In the genomic region with DNA sequence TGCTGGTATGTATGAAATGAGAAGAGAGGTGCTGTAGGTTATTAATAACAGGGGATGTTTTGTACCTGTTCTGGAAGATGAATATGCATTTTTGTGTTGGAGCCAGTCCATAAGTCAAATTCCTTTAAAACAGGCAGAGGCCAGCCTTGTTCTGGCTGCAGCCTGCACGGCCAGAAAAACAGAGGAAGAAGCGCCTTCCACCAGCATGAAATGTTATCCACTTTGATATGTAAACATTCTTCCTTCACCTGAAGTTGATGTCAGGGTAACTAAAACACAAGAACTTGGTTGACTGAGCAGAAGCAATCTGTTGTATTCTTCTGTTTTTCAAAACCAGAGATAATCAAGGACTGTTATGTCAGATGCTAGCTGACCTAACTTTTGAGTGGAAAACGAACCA, we compare ENCODE assay signal across 2 cellular contexts.
TF ChIP-seq lines count a peak whose summit lies in the region.

No MANE protein-coding gene starts in this region.

TF ChIP-seq in GM23338, 12 proteins besides CTCF, POLR2A, EP300 and RAD21 (continued from another document):
- TF ChIP-seq, protein P1, sequence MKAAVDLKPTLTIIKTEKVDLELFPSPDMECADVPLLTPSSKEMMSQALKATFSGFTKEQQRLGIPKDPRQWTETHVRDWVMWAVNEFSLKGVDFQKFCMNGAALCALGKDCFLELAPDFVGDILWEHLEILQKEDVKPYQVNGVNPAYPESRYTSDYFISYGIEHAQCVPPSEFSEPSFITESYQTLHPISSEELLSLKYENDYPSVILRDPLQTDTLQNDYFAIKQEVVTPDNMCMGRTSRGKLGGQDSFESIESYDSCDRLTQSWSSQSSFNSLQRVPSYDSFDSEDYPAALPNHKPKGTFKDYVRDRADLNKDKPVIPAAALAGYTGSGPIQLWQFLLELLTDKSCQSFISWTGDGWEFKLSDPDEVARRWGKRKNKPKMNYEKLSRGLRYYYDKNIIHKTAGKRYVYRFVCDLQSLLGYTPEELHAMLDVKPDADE (IDR thresholded peaks at IDR 0.05), result no peak
- TF ChIP-seq JUNB (IDR thresholded peaks at IDR 0.05; ENCODE audit: unreplicated experiment) (no peak), ZNF114 (CRISPR knock-in tag; IDR thresholded peaks at IDR 0.05) (no peak), NANOG (IDR thresholded peaks at IDR 0.05; ENCODE audit: borderline replicate concordance) (no peak), CREB1 (CRISPR knock-in tag; IDR thresholded peaks at IDR 0.05; ENCODE audit: low read depth) (no peak)

TF ChIP-seq in WTC11, 78 proteins besides CTCF, POLR2A, EP300 and RAD21 (continued from another document):
- TF ChIP-seq, protein P2, sequence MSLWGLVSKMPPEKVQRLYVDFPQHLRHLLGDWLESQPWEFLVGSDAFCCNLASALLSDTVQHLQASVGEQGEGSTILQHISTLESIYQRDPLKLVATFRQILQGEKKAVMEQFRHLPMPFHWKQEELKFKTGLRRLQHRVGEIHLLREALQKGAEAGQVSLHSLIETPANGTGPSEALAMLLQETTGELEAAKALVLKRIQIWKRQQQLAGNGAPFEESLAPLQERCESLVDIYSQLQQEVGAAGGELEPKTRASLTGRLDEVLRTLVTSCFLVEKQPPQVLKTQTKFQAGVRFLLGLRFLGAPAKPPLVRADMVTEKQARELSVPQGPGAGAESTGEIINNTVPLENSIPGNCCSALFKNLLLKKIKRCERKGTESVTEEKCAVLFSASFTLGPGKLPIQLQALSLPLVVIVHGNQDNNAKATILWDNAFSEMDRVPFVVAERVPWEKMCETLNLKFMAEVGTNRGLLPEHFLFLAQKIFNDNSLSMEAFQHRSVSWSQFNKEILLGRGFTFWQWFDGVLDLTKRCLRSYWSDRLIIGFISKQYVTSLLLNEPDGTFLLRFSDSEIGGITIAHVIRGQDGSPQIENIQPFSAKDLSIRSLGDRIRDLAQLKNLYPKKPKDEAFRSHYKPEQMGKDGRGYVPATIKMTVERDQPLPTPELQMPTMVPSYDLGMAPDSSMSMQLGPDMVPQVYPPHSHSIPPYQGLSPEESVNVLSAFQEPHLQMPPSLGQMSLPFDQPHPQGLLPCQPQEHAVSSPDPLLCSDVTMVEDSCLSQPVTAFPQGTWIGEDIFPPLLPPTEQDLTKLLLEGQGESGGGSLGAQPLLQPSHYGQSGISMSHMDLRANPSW (CRISPR knock-in tag; conservative IDR thresholded peaks at IDR 0.05; ENCODE audit: low read depth), result no peak
- no peak for TF ChIP-seq NR3C1 (CRISPR knock-in tag; conservative IDR thresholded peaks at IDR 0.05; ENCODE audit: low read depth)
- TF ChIP-seq IRF2 (CRISPR knock-in tag; IDR thresholded peaks at IDR 0.05; ENCODE audit: borderline replicate concordance, low read depth), result no peak
- TF ChIP-seq HMGA2 (CRISPR knock-in tag; IDR thresholded peaks at IDR 0.05), result no peak
- no peak for TF ChIP-seq ELF4 (CRISPR knock-in tag; IDR thresholded peaks at IDR 0.05; ENCODE audit: low read depth)
- no peak for TF ChIP-seq MXD4 (CRISPR knock-in tag; IDR thresholded peaks at IDR 0.05; ENCODE audit: borderline replicate concordance)
- TF ChIP-seq ZNF138 (CRISPR knock-in tag; conservative IDR thresholded peaks at IDR 0.05), result no peak
- no peak for TF ChIP-seq GABPB1 (CRISPR knock-in tag; IDR thresholded peaks at IDR 0.05)
- no peak for TF ChIP-seq RELA (CRISPR knock-in tag; IDR thresholded peaks at IDR 0.05; ENCODE audit: borderline replicate concordance)
- TF ChIP-seq CREM (CRISPR knock-in tag; IDR thresholded peaks at IDR 0.05), result no peak
- TF ChIP-seq, protein P3, sequence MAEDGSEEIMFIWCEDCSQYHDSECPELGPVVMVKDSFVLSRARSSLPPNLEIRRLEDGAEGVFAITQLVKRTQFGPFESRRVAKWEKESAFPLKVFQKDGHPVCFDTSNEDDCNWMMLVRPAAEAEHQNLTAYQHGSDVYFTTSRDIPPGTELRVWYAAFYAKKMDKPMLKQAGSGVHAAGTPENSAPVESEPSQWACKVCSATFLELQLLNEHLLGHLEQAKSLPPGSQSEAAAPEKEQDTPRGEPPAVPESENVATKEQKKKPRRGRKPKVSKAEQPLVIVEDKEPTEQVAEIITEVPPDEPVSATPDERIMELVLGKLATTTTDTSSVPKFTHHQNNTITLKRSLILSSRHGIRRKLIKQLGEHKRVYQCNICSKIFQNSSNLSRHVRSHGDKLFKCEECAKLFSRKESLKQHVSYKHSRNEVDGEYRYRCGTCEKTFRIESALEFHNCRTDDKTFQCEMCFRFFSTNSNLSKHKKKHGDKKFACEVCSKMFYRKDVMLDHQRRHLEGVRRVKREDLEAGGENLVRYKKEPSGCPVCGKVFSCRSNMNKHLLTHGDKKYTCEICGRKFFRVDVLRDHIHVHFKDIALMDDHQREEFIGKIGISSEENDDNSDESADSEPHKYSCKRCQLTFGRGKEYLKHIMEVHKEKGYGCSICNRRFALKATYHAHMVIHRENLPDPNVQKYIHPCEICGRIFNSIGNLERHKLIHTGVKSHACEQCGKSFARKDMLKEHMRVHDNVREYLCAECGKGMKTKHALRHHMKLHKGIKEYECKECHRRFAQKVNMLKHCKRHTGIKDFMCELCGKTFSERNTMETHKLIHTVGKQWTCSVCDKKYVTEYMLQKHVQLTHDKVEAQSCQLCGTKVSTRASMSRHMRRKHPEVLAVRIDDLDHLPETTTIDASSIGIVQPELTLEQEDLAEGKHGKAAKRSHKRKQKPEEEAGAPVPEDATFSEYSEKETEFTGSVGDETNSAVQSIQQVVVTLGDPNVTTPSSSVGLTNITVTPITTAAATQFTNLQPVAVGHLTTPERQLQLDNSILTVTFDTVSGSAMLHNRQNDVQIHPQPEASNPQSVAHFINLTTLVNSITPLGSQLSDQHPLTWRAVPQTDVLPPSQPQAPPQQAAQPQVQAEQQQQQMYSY (CRISPR knock-in tag; IDR thresholded peaks at IDR 0.05), result no peak
- TF ChIP-seq GTF2I (CRISPR knock-in tag; conservative IDR thresholded peaks at IDR 0.05), result no peak
- TF ChIP-seq, protein P4, sequence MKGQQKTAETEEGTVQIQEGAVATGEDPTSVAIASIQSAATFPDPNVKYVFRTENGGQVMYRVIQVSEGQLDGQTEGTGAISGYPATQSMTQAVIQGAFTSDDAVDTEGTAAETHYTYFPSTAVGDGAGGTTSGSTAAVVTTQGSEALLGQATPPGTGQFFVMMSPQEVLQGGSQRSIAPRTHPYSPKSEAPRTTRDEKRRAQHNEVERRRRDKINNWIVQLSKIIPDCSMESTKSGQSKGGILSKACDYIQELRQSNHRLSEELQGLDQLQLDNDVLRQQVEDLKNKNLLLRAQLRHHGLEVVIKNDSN (CRISPR knock-in tag; IDR thresholded peaks at IDR 0.05), result no peak
- TF ChIP-seq ZBTB21 (CRISPR knock-in tag; IDR thresholded peaks at IDR 0.05; ENCODE audit: borderline replicate concordance), result no peak
- no peak for TF ChIP-seq MYBL2 (CRISPR knock-in tag; IDR thresholded peaks at IDR 0.05)
